8 cellular contexts compared by ENCODE assay signal in the genomic region with DNA sequence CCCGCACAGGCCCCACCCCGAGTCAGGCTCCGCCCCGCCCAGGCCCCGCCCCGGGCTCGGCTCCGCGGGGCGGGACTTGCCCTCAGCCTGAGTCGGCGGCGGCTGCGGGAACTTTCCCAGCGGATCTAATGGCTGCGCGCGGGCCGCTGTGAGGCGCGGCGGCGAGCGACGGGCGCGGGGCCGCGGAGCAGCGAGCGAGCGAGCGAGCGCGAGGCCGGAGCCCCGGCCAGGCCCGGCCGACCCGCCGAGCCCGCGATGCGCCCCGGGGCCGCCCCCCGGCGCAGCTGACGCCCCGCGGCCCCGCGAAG. TPM values are rescaled to one million over a fixed set of nuclear protein-coding genes. Genes with fewer than 3 reads are reported as not detected.
DNase-seq lines count a peak whose midpoint lies in the region; ATAC-seq and TF ChIP-seq lines count a peak whose summit lies in the region.

A gene with protein sequence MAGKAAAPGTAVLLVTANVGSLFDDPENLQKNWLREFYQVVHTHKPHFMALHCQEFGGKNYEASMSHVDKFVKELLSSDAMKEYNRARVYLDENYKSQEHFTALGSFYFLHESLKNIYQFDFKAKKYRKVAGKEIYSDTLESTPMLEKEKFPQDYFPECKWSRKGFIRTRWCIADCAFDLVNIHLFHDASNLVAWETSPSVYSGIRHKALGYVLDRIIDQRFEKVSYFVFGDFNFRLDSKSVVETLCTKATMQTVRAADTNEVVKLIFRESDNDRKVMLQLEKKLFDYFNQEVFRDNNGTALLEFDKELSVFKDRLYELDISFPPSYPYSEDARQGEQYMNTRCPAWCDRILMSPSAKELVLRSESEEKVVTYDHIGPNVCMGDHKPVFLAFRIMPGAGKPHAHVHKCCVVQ (plus strand): TSS at position 75 of the 308 bp plus-strand sequence. CDS start 310 bp downstream, outside the sequence.

- TF ChIP-seq POLR2A in stomach (IDR thresholded peaks at IDR 0.05), result no peak

- H3K27ac ChIP-seq in angular gyrus (ENCODE audit: low read depth, low read length) (peak within 1 kb of the TSS; percentile 81), stomach (peak within 1 kb of the TSS; percentile 87 to 96 (median 92))

- DNase-seq in activated CD4-positive, alpha-beta T cell treated with anti-CD3 and anti-CD28 coated beads for 36 hours, result no peak
- DNase-seq in activated CD4-positive, alpha-beta T cell treated with anti-CD3 and anti-CD28 coated beads, Interleukin-2, amount 50 U/mL, for 48 hours, result no peak
- DNase-seq in immature natural killer cell, result no peak
- no peak for DNase-seq in stomach
- no peak for DNase-seq in NCI-H2196 treated with DMSO at 0.1 percent for 48 hours (lab: John Stamatoyannopoulos, UW; ENCODE audit: unreplicated experiment)
- DNase-seq in COLO668 (lab: John Stamatoyannopoulos, UW; ENCODE audit: unreplicated experiment), result no peak
- no peak for DNase-seq in KBM-7

- H3K4me3 ChIP-seq in stomach, result peak within 1 kb of the TSS; percentile 75 to 80 (median 78)

- CTCF ChIA-PET in activated CD4-positive, alpha-beta T cell treated with anti-CD3 and anti-CD28 coated beads for 36 hours (lab: Charles Lee), result no interaction called here

- POLR2A ChIA-PET in activated CD4-positive, alpha-beta T cell treated with anti-CD3 and anti-CD28 coated beads for 36 hours (lab: Charles Lee), result no interaction called here

- no peaks in the 10 kb centered on the region for H3K27me3 Mint-ChIP-seq in activated CD4-positive, alpha-beta T cell treated with anti-CD3 and anti-CD28 coated beads for 36 hours
- peaks cover 2 to 10% (median 4%) of the 10 kb centered on the region in 3 donors for H3K27me3 Mint-ChIP-seq in immature natural killer cell (ENCODE audit: low read depth in 3 of 3)

- no peak for TF ChIP-seq EP300 in stomach (IDR thresholded peaks at IDR 0.05)

- H3K4me1 Mint-ChIP-seq in activated CD4-positive, alpha-beta T cell treated with anti-CD3 and anti-CD28 coated beads for 36 hours, result peaks cover 52% of the 10 kb centered on the region
- H3K4me1 Mint-ChIP-seq in immature natural killer cell, result peaks cover 38 to 40% of the 10 kb centered on the region in 2 donors

- H3K9me3 ChIP-seq in stomach, result no peaks in the 10 kb centered on the region

- H3K27ac Mint-ChIP-seq in activated CD4-positive, alpha-beta T cell treated with anti-CD3 and anti-CD28 coated beads for 36 hours, result peak within 1 kb of the TSS; percentile 91
- peak within 1 kb of the TSS; percentile 62 to 89 (median 86) for H3K27ac Mint-ChIP-seq in immature natural killer cell

- TF ChIP-seq CTCF in stomach (IDR thresholded peaks at IDR 0.05), result no peak

- H3K4me1 ChIP-seq in stomach, result peaks cover 49 to 64% (median 58%) of the 10 kb centered on the region in 4 donors

- H3K36me3 Mint-ChIP-seq in activated CD4-positive, alpha-beta T cell treated with anti-CD3 and anti-CD28 coated beads for 36 hours (ENCODE audit: low read depth), result peaks cover 4% of the 10 kb centered on the region
- peaks cover 0 to 2% (median 0%) of the 10 kb centered on the region in 3 donors for H3K36me3 Mint-ChIP-seq in immature natural killer cell

- in situ Hi-C loops in KBM-7 (cut with MboI; ENCODE audit: low pct_unique_long_range_greater_than_20kb, low sequenced_read_pairs), result no loop called here

- WGBS in stomach, 5 donors, result 0 to 2% (median 1%) methylated on average over 13 to 52 of the region's 53 CpGs

- no peaks in the 10 kb centered on the region for H3K9me3 Mint-ChIP-seq in activated CD4-positive, alpha-beta T cell treated with anti-CD3 and anti-CD28 coated beads for 36 hours (ENCODE audit: low read depth)
- no peaks in the 10 kb centered on the region for H3K9me3 Mint-ChIP-seq in immature natural killer cell

- intact Hi-C loops in activated CD4-positive, alpha-beta T cell treated with anti-CD3 and anti-CD28 coated beads for 36 hours (cut with DNase I, micrococcal nuclease), result loop anchor here (1.0 to 5.0 kb wide), 15 partner anchors 84 to 841 kb away; a partner anchor contains a TSS
- intact Hi-C loops in stomach (cut with DNase I; ENCODE audit: low total_unique reads), result loop anchor here (10.0 kb wide), 1 partner anchor 73 kb away; no protein-coding TSS in a partner anchor

- H3K36me3 ChIP-seq in stomach, result peaks cover 0 to 2% (median 0%) of the 10 kb centered on the region in 4 donors

- no peak for ATAC-seq in activated CD4-positive, alpha-beta T cell treated with anti-CD3 and anti-CD28 coated beads for 36 hours

- peak within 1 kb of the TSS; percentile 87 for H3K4me3 Mint-ChIP-seq in activated CD4-positive, alpha-beta T cell treated with anti-CD3 and anti-CD28 coated beads for 36 hours
- peak within 1 kb of the TSS; percentile 85 to 91 (median 89) for H3K4me3 Mint-ChIP-seq in immature natural killer cell

- no peaks in the 10 kb centered on the region for H3K27me3 ChIP-seq in stomach

RNA-seq across cellular contexts. Expression of the gene that starts here (rescaled TPM):
- 1 to 10 TPM; 8.1 to 9.3 TPM for total RNA-seq in activated CD4-positive, alpha-beta T cell treated with anti-CD3 and anti-CD28 coated beads for 36 hours
- polyA plus RNA-seq in immature natural killer cell (1 to 10 TPM in 1 of 3 donors, under 1 TPM in 2; 0.30 to 1.7 (median 0.48) TPM), stomach (10 to 100 TPM; 17.2 to 22.1 (median 21.8) TPM)
- 10 to 100 TPM; 30.4 to 72.3 (median 50.6) TPM for total RNA-seq in stomach

Comparison
In these comparisons a context has a peak if more than half of its experiments do, and no peak if none do; other contexts are left out.
1. RNA of the gene that starts here (polyA plus RNA-seq): 17.2 to 22.1 TPM in stomach; 0.30 to 1.7 TPM in immature natural killer cell; every median in the first group is over 4 times any median in the second.